Comparison of ENCODE assay signal across 1 cellular context in the genomic region with DNA sequence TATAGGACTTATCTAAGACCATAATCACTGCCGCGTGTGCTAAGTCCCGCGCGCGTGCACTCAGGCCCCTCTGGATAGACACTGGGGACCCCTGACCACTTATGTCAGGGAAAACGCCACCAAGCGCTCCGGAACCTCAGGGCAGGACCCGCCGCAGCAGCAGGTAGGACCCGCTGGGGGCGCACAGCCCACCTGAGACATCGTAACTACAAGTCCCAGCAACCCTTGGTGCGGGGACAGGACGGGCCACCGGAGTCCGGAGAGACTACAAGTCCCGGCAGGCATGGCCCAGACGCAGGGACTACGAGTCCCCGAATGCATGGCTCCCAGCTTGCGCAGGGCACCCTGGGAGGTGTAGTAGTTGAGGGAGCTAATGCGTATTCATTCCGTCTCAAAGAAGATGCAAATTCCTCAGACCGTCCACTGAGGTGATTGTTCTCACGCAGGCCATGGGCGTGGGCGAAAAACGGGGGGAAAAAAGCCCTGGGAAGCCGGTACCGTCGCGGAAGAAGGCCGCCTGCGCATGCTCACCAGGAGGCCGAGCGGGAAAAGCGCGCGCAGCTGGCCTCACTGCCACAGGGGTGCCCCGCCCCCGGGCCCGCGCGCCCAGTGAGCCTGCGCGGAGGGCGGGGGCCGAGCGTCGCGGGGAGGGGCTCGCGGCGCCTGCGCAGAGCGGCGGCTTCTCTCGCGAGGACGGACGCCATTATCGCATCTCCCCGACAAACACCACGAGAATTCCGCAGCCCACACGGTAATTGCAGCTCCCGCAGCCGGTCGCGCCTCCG.
TF ChIP-seq lines count a peak whose summit lies in the region.

A gene with protein sequence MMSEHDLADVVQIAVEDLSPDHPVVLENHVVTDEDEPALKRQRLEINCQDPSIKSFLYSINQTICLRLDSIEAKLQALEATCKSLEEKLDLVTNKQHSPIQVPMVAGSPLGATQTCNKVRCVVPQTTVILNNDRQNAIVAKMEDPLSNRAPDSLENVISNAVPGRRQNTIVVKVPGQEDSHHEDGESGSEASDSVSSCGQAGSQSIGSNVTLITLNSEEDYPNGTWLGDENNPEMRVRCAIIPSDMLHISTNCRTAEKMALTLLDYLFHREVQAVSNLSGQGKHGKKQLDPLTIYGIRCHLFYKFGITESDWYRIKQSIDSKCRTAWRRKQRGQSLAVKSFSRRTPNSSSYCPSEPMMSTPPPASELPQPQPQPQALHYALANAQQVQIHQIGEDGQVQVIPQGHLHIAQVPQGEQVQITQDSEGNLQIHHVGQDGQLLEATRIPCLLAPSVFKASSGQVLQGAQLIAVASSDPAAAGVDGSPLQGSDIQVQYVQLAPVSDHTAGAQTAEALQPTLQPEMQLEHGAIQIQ (plus strand): TSS at position 670 of the 785 bp plus-strand sequence. CDS start 23,682 bp downstream, outside the sequence.

TF ChIP-seq in HepG2, 621 proteins besides CTCF, POLR2A, EP300 and RAD21 (continued from another document and continues in another):
- TF ChIP-seq, protein P1, sequence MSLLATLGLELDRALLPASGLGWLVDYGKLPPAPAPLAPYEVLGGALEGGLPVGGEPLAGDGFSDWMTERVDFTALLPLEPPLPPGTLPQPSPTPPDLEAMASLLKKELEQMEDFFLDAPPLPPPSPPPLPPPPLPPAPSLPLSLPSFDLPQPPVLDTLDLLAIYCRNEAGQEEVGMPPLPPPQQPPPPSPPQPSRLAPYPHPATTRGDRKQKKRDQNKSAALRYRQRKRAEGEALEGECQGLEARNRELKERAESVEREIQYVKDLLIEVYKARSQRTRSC (CRISPR knock-in tag; IDR thresholded peaks at IDR 0.05; ENCODE audit: low read depth): no peak
- TF ChIP-seq PHF21A (CRISPR knock-in tag; IDR thresholded peaks at IDR 0.05) (peak; percentile 61; the same call in 1 of the 2 replicates), RFXAP (CRISPR knock-in tag; IDR thresholded peaks at IDR 0.05; ENCODE audit: borderline replicate concordance) (peak; percentile 57; the same call in 1 of the 2 replicates), NR2F1 (CRISPR knock-in tag; IDR thresholded peaks at IDR 0.05) (peak in 1 of 2 experiments; percentile 47; a peak in 1 of 4 replicates), SALL2 (CRISPR knock-in tag; IDR thresholded peaks at IDR 0.05) (peak; percentile 92), ZNF333 (CRISPR knock-in tag; IDR thresholded peaks at IDR 0.05; ENCODE audit: borderline replicate concordance) (peak; percentile 72; the same call in 1 of the 2 replicates), KDM5A (IDR thresholded peaks at IDR 0.05; ENCODE audit: borderline replicate concordance, low read length) (peak; percentile 66; the same call in 1 of the 2 replicates), FLYWCH1 (CRISPR knock-in tag; IDR thresholded peaks at IDR 0.05) (no peak), FOXA3 (CRISPR knock-in tag; IDR thresholded peaks at IDR 0.05) (peak; percentile 72), ETV6 (CRISPR knock-in tag; conservative IDR thresholded peaks at IDR 0.05) (peak; percentile 26; the same call in 1 of the 2 replicates), SRY (CRISPR knock-in tag; IDR thresholded peaks at IDR 0.05) (no peak; the same call in 1 of the 2 replicates), ELF3 (CRISPR knock-in tag; IDR thresholded peaks at IDR 0.05) (peak; percentile 81), NFKBIZ (CRISPR knock-in tag; IDR thresholded peaks at IDR 0.05) (0 out of 2 replicates have a peak, but pooled peaks have one; percentile 25), GLI4 (CRISPR knock-in tag; IDR thresholded peaks at IDR 0.05; ENCODE audit: borderline replicate concordance) (no peak), MED1 (CRISPR knock-in tag; IDR thresholded peaks at IDR 0.05) (peak; percentile 83), SMC3 (IDR thresholded peaks at IDR 0.05; ENCODE audit: low read length) (no peak), ZNF143 (CRISPR knock-in tag; IDR thresholded peaks at IDR 0.05) (peak; percentile 99), ZNF629 (CRISPR knock-in tag; conservative IDR thresholded peaks at IDR 0.05) (no peak; the same call in 1 of the 2 replicates), KDM2A (CRISPR knock-in tag; IDR thresholded peaks at IDR 0.05; ENCODE audit: borderline replicate concordance, low read depth) (peak; percentile 85), HCFC1 (IDR thresholded peaks at IDR 0.05; ENCODE audit: low read depth, low read length) (peak; percentile 100), ZNF101 (CRISPR knock-in tag; IDR thresholded peaks at IDR 0.05; ENCODE audit: borderline replicate concordance, low read depth) (peak; percentile 14; the same call in 1 of the 2 replicates), ZFP82 (CRISPR knock-in tag; IDR thresholded peaks at IDR 0.05; ENCODE audit: borderline replicate concordance) (peak; percentile 89; the same call in 1 of the 2 replicates), MYC (CRISPR knock-in tag; IDR thresholded peaks at IDR 0.05; ENCODE audit: borderline replicate concordance) (peak; percentile 77; the same call in 1 of the 2 replicates), LCORL (IDR thresholded peaks at IDR 0.05) (no peak), LCORL (CRISPR knock-in tag; IDR thresholded peaks at IDR 0.05) (peak; percentile 49; the same call in 1 of the 2 replicates), ZC3H13 (CRISPR knock-in tag; IDR thresholded peaks at IDR 0.05) (no peak; the same call in 1 of the 2 replicates), FOSL1 (CRISPR knock-in tag; IDR thresholded peaks at IDR 0.05; ENCODE audit: borderline replicate concordance) (0 out of 2 replicates have a peak, but pooled peaks have one; percentile 21), TAF1 (CRISPR knock-in tag; IDR thresholded peaks at IDR 0.05) (no peak; the same call in none of the 2 replicates), AKAP8 (CRISPR knock-in tag; IDR thresholded peaks at IDR 0.05) (peak; percentile 68), CEBPG (CRISPR knock-in tag; IDR thresholded peaks at IDR 0.05) (peak; percentile 59), ZNF563 (CRISPR knock-in tag; IDR thresholded peaks at IDR 0.05) (peak; percentile 58), RBAK (CRISPR knock-in tag; IDR thresholded peaks at IDR 0.05) (peak; percentile 76; the same call in 1 of the 2 replicates)
- TF ChIP-seq, protein P2, sequence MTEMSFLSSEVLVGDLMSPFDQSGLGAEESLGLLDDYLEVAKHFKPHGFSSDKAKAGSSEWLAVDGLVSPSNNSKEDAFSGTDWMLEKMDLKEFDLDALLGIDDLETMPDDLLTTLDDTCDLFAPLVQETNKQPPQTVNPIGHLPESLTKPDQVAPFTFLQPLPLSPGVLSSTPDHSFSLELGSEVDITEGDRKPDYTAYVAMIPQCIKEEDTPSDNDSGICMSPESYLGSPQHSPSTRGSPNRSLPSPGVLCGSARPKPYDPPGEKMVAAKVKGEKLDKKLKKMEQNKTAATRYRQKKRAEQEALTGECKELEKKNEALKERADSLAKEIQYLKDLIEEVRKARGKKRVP (CRISPR knock-in tag; IDR thresholded peaks at IDR 0.05): peak in 1 of 2 experiments; percentile 53; a peak in 1 of 4 replicates
- TF ChIP-seq, protein P3, sequence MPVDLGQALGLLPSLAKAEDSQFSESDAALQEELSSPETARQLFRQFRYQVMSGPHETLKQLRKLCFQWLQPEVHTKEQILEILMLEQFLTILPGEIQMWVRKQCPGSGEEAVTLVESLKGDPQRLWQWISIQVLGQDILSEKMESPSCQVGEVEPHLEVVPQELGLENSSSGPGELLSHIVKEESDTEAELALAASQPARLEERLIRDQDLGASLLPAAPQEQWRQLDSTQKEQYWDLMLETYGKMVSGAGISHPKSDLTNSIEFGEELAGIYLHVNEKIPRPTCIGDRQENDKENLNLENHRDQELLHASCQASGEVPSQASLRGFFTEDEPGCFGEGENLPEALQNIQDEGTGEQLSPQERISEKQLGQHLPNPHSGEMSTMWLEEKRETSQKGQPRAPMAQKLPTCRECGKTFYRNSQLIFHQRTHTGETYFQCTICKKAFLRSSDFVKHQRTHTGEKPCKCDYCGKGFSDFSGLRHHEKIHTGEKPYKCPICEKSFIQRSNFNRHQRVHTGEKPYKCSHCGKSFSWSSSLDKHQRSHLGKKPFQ (CRISPR knock-in tag; IDR thresholded peaks at IDR 0.05; ENCODE audit: insufficient replicate concordance): peak; percentile 78
- TF ChIP-seq, protein P4, sequence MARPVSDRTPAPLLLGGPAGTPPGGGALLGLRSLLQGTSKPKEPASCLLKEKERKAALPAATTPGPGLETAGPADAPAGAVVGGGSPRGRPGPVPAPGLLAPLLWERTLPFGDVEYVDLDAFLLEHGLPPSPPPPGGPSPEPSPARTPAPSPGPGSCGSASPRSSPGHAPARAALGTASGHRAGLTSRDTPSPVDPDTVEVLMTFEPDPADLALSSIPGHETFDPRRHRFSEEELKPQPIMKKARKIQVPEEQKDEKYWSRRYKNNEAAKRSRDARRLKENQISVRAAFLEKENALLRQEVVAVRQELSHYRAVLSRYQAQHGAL (CRISPR knock-in tag; IDR thresholded peaks at IDR 0.05; ENCODE audit: not compliant biosample characterization): peak; percentile 93
- TF ChIP-seq, protein P5, sequence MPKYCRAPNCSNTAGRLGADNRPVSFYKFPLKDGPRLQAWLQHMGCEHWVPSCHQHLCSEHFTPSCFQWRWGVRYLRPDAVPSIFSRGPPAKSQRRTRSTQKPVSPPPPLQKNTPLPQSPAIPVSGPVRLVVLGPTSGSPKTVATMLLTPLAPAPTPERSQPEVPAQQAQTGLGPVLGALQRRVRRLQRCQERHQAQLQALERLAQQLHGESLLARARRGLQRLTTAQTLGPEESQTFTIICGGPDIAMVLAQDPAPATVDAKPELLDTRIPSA (CRISPR knock-in tag; IDR thresholded peaks at IDR 0.05; ENCODE audit: borderline replicate concordance): no peak
- TF ChIP-seq, protein P6, sequence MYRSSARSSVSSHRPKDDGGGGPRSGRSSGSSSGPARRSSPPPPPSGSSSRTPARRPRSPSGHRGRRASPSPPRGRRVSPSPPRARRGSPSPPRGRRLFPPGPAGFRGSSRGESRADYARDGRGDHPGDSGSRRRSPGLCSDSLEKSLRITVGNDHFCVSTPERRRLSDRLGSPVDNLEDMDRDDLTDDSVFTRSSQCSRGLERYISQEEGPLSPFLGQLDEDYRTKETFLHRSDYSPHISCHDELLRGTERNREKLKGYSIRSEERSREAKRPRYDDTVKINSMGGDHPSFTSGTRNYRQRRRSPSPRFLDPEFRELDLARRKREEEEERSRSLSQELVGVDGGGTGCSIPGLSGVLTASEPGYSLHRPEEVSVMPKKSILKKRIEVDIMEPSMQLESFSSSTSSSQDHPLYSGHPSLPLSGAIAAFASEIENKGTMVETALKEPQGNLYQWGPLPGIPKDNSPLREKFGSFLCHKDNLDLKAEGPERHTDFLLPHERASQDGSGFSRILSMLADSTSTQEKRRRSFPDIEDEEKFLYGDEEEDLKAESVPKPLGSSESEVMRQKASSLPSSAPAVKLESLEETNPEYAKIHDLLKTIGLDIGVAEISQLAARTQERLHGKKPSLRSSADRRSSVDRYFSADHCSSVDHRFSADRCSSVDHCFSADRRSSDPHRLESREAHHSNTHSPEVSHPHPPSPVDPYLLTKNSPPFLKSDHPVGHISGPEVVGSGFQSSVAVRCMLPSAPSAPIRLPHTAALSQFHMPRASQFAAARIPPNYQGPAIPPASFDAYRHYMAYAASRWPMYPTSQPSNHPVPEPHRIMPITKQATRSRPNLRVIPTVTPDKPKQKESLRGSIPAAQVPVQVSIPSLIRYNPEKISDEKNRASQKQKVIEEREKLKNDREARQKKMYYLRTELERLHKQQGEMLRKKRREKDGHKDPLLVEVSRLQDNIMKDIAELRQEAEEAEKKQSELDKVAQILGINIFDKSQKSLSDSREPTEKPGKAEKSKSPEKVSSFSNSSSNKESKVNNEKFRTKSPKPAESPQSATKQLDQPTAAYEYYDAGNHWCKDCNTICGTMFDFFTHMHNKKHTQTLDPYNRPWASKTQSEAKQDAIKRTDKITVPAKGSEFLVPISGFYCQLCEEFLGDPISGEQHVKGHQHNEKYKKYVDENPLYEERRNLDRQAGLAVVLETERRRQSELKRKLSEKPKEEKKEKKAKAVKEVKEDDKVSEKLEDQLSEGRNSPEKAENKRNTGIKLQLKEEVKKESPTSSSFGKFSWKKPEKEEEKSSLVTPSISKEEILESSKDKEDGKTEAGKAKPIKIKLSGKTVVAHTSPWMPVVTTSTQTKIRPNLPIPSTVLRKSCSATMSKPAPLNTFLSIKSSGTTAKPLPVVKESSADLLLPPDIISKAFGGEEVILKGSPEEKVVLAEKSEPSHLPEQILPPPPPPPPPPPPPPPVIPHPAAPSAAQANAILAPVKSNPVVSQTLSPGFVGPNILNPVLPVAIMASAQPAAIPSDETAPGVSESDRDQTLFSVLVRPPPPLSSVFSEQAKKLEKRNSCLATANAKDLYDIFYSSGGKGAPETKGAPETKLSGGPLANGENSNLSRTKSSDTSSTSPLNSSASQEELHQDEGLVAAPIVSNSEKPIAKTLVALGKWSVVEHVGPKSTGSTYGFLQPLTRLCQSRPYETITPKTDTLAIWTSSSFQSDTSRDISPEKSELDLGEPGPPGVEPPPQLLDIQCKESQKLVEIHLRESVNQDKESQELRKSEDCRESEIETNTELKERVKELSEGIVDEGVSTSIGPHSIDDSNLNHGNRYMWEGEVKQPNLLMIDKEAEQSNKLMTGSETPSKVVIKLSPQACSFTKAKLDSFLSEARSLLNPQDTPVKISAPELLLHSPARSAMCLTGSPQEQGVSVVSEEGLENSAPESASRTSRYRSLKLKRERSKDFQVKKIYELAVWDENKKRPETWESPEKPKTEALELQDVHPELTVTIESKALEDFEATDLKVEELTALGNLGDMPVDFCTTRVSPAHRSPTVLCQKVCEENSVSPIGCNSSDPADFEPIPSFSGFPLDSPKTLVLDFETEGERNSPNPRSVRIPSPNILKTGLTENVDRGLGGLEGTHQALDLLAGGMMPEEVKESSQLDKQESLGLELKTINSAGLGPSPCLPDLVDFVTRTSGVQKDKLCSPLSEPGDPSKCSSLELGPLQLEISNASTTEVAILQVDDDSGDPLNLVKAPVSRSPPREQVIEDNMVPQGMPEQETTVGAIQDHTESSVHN (CRISPR knock-in tag; IDR thresholded peaks at IDR 0.05): peak; percentile 82; the same call in 1 of the 2 replicates
- TF ChIP-seq, protein P7, sequence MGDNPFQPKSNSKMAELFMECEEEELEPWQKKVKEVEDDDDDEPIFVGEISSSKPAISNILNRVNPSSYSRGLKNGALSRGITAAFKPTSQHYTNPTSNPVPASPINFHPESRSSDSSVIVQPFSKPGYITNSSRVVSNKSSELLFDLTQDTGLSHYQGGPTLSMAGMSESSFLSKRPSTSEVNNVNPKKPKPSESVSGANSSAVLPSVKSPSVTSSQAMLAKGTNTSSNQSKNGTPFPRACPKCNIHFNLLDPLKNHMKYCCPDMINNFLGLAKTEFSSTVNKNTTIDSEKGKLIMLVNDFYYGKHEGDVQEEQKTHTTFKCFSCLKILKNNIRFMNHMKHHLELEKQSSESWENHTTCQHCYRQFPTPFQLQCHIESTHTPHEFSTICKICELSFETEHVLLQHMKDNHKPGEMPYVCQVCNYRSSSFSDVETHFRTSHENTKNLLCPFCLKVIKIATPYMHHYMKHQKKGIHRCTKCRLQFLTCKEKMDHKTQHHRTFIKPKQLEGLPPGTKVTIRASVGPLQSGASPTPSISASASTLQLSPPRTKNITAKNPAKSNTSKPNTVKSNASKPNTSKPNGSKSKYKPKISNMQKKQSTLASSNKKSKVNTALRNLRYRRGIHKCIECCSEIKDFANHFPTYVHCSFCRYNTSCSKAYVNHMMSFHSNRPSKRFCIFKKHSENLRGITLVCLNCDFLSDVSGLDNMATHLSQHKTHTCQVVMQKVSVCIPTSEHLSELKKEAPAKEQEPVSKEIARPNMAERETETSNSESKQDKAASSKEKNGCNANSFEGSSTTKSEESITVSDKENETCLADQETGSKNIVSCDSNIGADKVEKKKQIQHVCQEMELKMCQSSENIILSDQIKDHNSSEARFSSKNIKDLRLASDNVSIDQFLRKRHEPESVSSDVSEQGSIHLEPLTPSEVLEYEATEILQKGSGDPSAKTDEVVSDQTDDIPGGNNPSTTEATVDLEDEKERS (CRISPR knock-in tag; IDR thresholded peaks at IDR 0.05): peak; percentile 91
